Comparison of ENCODE assay signal across 25 cellular contexts in the genomic region with DNA sequence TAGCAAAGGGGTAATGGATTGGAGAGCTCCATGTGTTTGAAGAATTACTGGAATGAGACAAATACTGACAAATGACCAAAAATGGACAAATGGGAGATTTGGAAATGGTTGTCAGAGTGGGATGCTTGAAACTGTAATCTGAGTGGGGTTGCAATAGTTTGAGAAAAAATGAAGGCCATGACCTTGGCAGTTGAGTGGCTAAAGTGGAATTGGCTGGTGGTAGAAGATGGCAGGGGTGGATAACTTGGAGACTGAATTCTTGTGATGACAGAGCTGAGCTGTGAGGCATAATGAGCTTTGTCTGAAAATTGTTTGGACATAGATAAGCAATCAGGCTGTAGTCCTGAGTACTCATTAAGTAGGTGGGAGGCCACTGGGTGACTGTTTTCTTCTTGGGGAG.
"Had no signal": no experiment of that assay in that cellular context is flagged by ENCODE, and none has a peak within 500 bp of the region (broad histone marks: within the 10 kb centered on the region; RNA-seq: fewer than 3 reads in every experiment).

No MANE protein-coding gene starts in this region.

- H3K36me3 ChIP-seq: colonic mucosa, heart left ventricle, neutrophil, ovary, prostate gland, suprapubic skin, tibial artery had no signal

- H3K4me1 Mint-ChIP-seq: activated B cell treated with CpG ODN at 0.5 μM for 24 hours; activated T-helper 17 cell treated with anti-CD3 and anti-CD28 coated beads, Interleukin-2, amount 50 U/mL, for 72 hours; memory B cell; T-cell had no signal

- H3K4me3 Mint-ChIP-seq: activated B cell treated with CpG ODN at 0.5 μM for 24 hours; activated CD8-positive, alpha-beta T cell treated with anti-CD3 and anti-CD28 coated beads for 36 hours; activated T-cell treated with anti-CD3 and anti-CD28 coated beads, Interleukin-2, amount 50 U/mL, for 4 hours; activated T-helper 17 cell treated with anti-CD3 and anti-CD28 coated beads, Interleukin-2, amount 50 U/mL, for 72 hours; memory B cell; natural killer cell treated with Interleukin-12 subunit alpha and Interleukin-12 subunit beta and Interleukin-15 and Interleukin-18, amount 100 ng/mL, for 72 hours; T-cell had no signal

- H3K36me3 Mint-ChIP-seq: memory B cell; natural killer cell treated with Interleukin-12 subunit alpha and Interleukin-12 subunit beta and Interleukin-15 and Interleukin-18, amount 100 ng/mL, for 72 hours; T-cell had no signal

- H3K27me3 Mint-ChIP-seq: activated B cell treated with CpG ODN at 0.5 μM for 24 hours; activated CD8-positive, alpha-beta T cell treated with anti-CD3 and anti-CD28 coated beads for 36 hours; activated T-helper 17 cell treated with anti-CD3 and anti-CD28 coated beads, Interleukin-2, amount 50 U/mL, for 72 hours; memory B cell; natural killer cell treated with Interleukin-12 subunit alpha and Interleukin-12 subunit beta and Interleukin-15 and Interleukin-18, amount 100 ng/mL, for 72 hours; T-cell had no signal

- H3K9me3 ChIP-seq: colonic mucosa, heart left ventricle, neutrophil, ovary, prostate gland, suprapubic skin, tibial artery had no signal

- H3K4me3 ChIP-seq: colonic mucosa, heart left ventricle, ovary, prostate gland, suprapubic skin, tibial artery had no signal

- H3K27me3 ChIP-seq: colonic mucosa, foreskin keratinocyte, heart left ventricle, neutrophil, ovary, suprapubic skin, tibial artery had no signal

- H3K9me3 Mint-ChIP-seq: activated B cell treated with CpG ODN at 0.5 μM for 24 hours; activated CD8-positive, alpha-beta T cell treated with anti-CD3 and anti-CD28 coated beads for 36 hours; activated T-cell treated with anti-CD3 and anti-CD28 coated beads, Interleukin-2, amount 50 U/mL, for 4 hours; activated T-helper 17 cell treated with anti-CD3 and anti-CD28 coated beads, Interleukin-2, amount 50 U/mL, for 72 hours; memory B cell had no signal

- H3K27ac Mint-ChIP-seq: activated B cell treated with CpG ODN at 0.5 μM for 24 hours; activated CD8-positive, alpha-beta T cell treated with anti-CD3 and anti-CD28 coated beads for 36 hours; activated T-helper 17 cell treated with anti-CD3 and anti-CD28 coated beads, Interleukin-2, amount 50 U/mL, for 72 hours; memory B cell; natural killer cell treated with Interleukin-12 subunit alpha and Interleukin-12 subunit beta and Interleukin-15 and Interleukin-18, amount 100 ng/mL, for 72 hours; T-cell had no signal

- H3K4me1 ChIP-seq: colonic mucosa, foreskin keratinocyte, heart left ventricle, prostate gland, suprapubic skin had no signal

- H3K27ac ChIP-seq: colonic mucosa, foreskin keratinocyte, heart left ventricle, neutrophil, ovary, prostate gland, suprapubic skin, tibial artery had no signal

- DNase-seq: activated B cell treated with CpG ODN at 0.5 μM for 24 hours; activated CD4-positive, alpha-beta T cell treated with anti-CD3 and anti-CD28 coated beads, Interleukin-2, amount 50 U/mL, for 1 hour; activated CD8-positive, alpha-beta T cell treated with anti-CD3 and anti-CD28 coated beads for 36 hours; activated gamma-delta T cell treated with Interleukin-2 at 50 U/mL for 16 hours; activated naive CD4-positive, alpha-beta T cell treated with anti-CD3 and anti-CD28 coated beads, Interleukin-2, amount 50 U/mL, for 16 hours; activated T-cell treated with anti-CD3 and anti-CD28 coated beads, Interleukin-2, amount 50 U/mL, for 4 hours; amygdala; cerebellar nuclear complex; colonic mucosa; effector memory CD4-positive, alpha-beta T cell; foreskin keratinocyte; heart left ventricle; ovary; retina; small intestine; stimulated activated CD4-positive, alpha-beta T cell treated with anti-CD3 and anti-CD28 coated beads, Interleukin-15, amount 100 ng/mL, for 24 hours; stimulated activated naive CD4-positive, alpha-beta T cell; T-cell; tibial artery had no signal
